Comparison of ENCODE assay signal across 8 cellular contexts in genomic region chr4:112516401-112517066, GRCh38. TPM values are rescaled to one million over a fixed set of nuclear protein-coding genes. Genes with fewer than 3 reads are reported as not detected.
DNase-seq lines count a peak whose midpoint lies in the region; ATAC-seq lines count a peak whose summit lies in the region.

No MANE protein-coding gene starts in this region.

- H3K4me1 Mint-ChIP-seq in activated T-helper 17 cell treated with anti-CD3 and anti-CD28 coated beads, Interleukin-2, amount 50 U/mL, for 72 hours: peaks cover 27% of the 10 kb centered on the region

- H3K27ac Mint-ChIP-seq in activated T-helper 17 cell treated with anti-CD3 and anti-CD28 coated beads, Interleukin-2, amount 50 U/mL, for 72 hours: no peak overlapping the region

- H3K36me3 Mint-ChIP-seq in activated T-helper 17 cell treated with anti-CD3 and anti-CD28 coated beads, Interleukin-2, amount 50 U/mL, for 72 hours (ENCODE audit: low read depth): peaks cover 13% of the 10 kb centered on the region

- DNase-seq in NCI-H1092 (lab: John Stamatoyannopoulos, UW) (peak; percentile 79), lung microvascular endothelial cell (ENCODE audit: low read depth in 2 of 2) (peak; percentile 28 to 43), SKM-1 (lab: John Stamatoyannopoulos, UW; ENCODE audit: unreplicated experiment) (no peak)
- DNase-seq in stimulated activated naive CD4-positive, alpha-beta T cell treated with Interleukin-2 at 50 U/mL for 16 hours (lab: John Stamatoyannopoulos, UW): no peak
- no peak for DNase-seq in stimulated activated CD4-positive, alpha-beta T cell treated with anti-CD3 and anti-CD28 coated beads, Interleukin-4, amount 100 ng/mL, for 24 hours

- ATAC-seq in GM18502 (IDR thresholded peaks at IDR 0.05; ENCODE audit: poor library complexity, unreplicated experiment) (peak; percentile 16), GM21723 (IDR thresholded peaks at IDR 0.05; ENCODE audit: unreplicated experiment) (peak; percentile 23)
- ATAC-seq in activated T-helper 17 cell treated with anti-CD3 and anti-CD28 coated beads, Interleukin-2, amount 50 U/mL, for 72 hours (replicated peaks): no peak

- H3K27me3 Mint-ChIP-seq in activated T-helper 17 cell treated with anti-CD3 and anti-CD28 coated beads, Interleukin-2, amount 50 U/mL, for 72 hours: peaks cover 87% of the 10 kb centered on the region

- H3K9me3 Mint-ChIP-seq in activated T-helper 17 cell treated with anti-CD3 and anti-CD28 coated beads, Interleukin-2, amount 50 U/mL, for 72 hours: no peaks in the 10 kb centered on the region

- H3K4me3 Mint-ChIP-seq in activated T-helper 17 cell treated with anti-CD3 and anti-CD28 coated beads, Interleukin-2, amount 50 U/mL, for 72 hours: peak overlapping the region; percentile 78

RNA-seq across cellular contexts. Expression of gene NEUROG2, which starts 0.6 kb away (rescaled TPM):
- total RNA-seq in activated T-helper 17 cell treated with anti-CD3 and anti-CD28 coated beads, Interleukin-2, amount 50 U/mL, for 72 hours: not detected
- not detected in 2 replicates for total RNA-seq in lung microvascular endothelial cell

Comparison
In these comparisons a context has a peak if more than half of its experiments do, and no peak if none do; other contexts are left out.
1. DNase-seq: peak in NCI-H1092 (single experiment) and lung microvascular endothelial cell (2 of 2); none in stimulated activated naive CD4-positive, alpha-beta T cell treated with Interleukin-2 at 50 U/mL for 16 hours (single experiment), SKM-1 (single experiment) and stimulated activated CD4-positive, alpha-beta T cell treated with anti-CD3 and anti-CD28 coated beads, Interleukin-4, amount 100 ng/mL, for 24 hours (single experiment).